ENCODE assay signal across 9 cellular contexts in genomic region chr16:4263504-4264436, GRCh38. TPM values are rescaled to one million over a fixed set of nuclear protein-coding genes. Genes with fewer than 3 reads are reported as not detected.
A peak's percentile ranks its signal among the peaks of the same experiment; 100 is the strongest.
DNase-seq lines count a peak whose midpoint lies in the region; ATAC-seq, FAIRE-seq and TF ChIP-seq lines count a peak whose summit lies in the region.
"Had no signal": no experiment of that assay in that cellular context is flagged by ENCODE, and none has a peak within 500 bp of the region (broad histone marks: within the 10 kb centered on the region; RNA-seq: fewer than 3 reads in every experiment).

No MANE protein-coding gene starts in this region.

- H3K27ac Mint-ChIP-seq in CD8-positive, alpha-beta T cell, result no peak overlapping the region
- H3K27ac Mint-ChIP-seq in activated CD4-positive, alpha-beta T cell treated with anti-CD3 and anti-CD28 coated beads, Interleukin-2, amount 10 ng/mL, durations not matched to agents 24 days and 14 days, result no peak overlapping the region
- H3K27ac Mint-ChIP-seq in MCF 10A (ENCODE audit: low read depth, unreplicated experiment), result no peak overlapping the region

- peaks cover 44% of the 10 kb centered on the region for H3K36me3 Mint-ChIP-seq in CD8-positive, alpha-beta T cell
- H3K36me3 Mint-ChIP-seq in activated CD4-positive, alpha-beta T cell treated with anti-CD3 and anti-CD28 coated beads, Interleukin-2, amount 10 ng/mL, durations not matched to agents 24 days and 14 days (ENCODE audit: low read depth), result peaks cover 32% of the 10 kb centered on the region
- peaks cover 51% of the 10 kb centered on the region for H3K36me3 Mint-ChIP-seq in MCF 10A (ENCODE audit: insufficient read depth, unreplicated experiment)

- BruUV-seq in MCF 10A (replicated peaks; lab: Mats Ljungman, UMichigan), result no TSS peak

- DNase-seq in GM12892 (ENCODE audit: insufficient read length) (no peak), germinal center (ENCODE audit: low spot score) (peak; percentile 33), NCI-H524 treated with DMSO at 0.1 percent for 48 hours (lab: John Stamatoyannopoulos, UW) (no peak), MCF 10A (ENCODE audit: unreplicated experiment) (no peak)
- no peak for DNase-seq in CD8-positive, alpha-beta T cell
- no peak for DNase-seq in activated CD4-positive, alpha-beta T cell treated with anti-CD3 and anti-CD28 coated beads, Interleukin-2, amount 10 ng/mL, durations not matched to agents 24 days and 14 days

- POLR2A ChIA-PET in CD8-positive, alpha-beta T cell (lab: Charles Lee), result interaction anchor here (1.4 kb wide), 1 partner anchor 8 kb away, joined by 5 read pairs; no protein-coding TSS in a partner anchor
- POLR2A ChIA-PET in MCF 10A (lab: Yijun Ruan, JAX), result no interaction called here

- intact Hi-C loops in CD8-positive, alpha-beta T cell (cut with DNase I, micrococcal nuclease), result no loop called here
- intact Hi-C loops in activated CD4-positive, alpha-beta T cell treated with anti-CD3 and anti-CD28 coated beads, Interleukin-2, amount 10 ng/mL, durations not matched to agents 24 days and 14 days (cut with micrococcal nuclease), result no loop called here
- intact Hi-C loops in MCF 10A (cut with micrococcal nuclease), result loop anchor here (2.0 kb wide), 1 partner anchor 67 kb away; no protein-coding TSS in a partner anchor

- H3K4me1 Mint-ChIP-seq in CD8-positive, alpha-beta T cell (ENCODE audit: low read depth), result peaks cover 18% of the 10 kb centered on the region
- peaks cover 4% of the 10 kb centered on the region for H3K4me1 Mint-ChIP-seq in activated CD4-positive, alpha-beta T cell treated with anti-CD3 and anti-CD28 coated beads, Interleukin-2, amount 10 ng/mL, durations not matched to agents 24 days and 14 days
- H3K4me1 Mint-ChIP-seq in MCF 10A (ENCODE audit: insufficient read depth, unreplicated experiment), result peaks cover 5% of the 10 kb centered on the region

- no peak for TF ChIP-seq CTCF in CD8-positive, alpha-beta T cell (IDR thresholded peaks at IDR 0.05)
- no peak for TF ChIP-seq CTCF in MCF 10A (IDR thresholded peaks at IDR 0.05; ENCODE audit: unreplicated experiment)

- CTCF ChIA-PET in CD8-positive, alpha-beta T cell (lab: Charles Lee), result interaction anchor here (1.0 to 4.9 kb wide), 3 partner anchors 10 kb away, joined by 3 to 35 read pairs (median 4); no protein-coding TSS in a partner anchor
- CTCF ChIA-PET in MCF 10A (lab: Yijun Ruan, JAX), result interaction anchor here (0.6 to 1.6 kb wide), 3 partner anchors 10 to 245 kb away, joined by 3 to 7 read pairs (median 6); no protein-coding TSS in a partner anchor

- H3K9me3 ChIP-seq in skeletal muscle tissue (ENCODE audit: control insufficient read depth in 3 of 3, low read length in 3 of 3), result no peaks in the 10 kb centered on the region
- no peaks in the 10 kb centered on the region for H3K9me3 ChIP-seq in CD8-positive, alpha-beta T cell (ENCODE audit: low read length)

- H3K9me3 Mint-ChIP-seq in CD8-positive, alpha-beta T cell, result no peaks in the 10 kb centered on the region
- H3K9me3 Mint-ChIP-seq in activated CD4-positive, alpha-beta T cell treated with anti-CD3 and anti-CD28 coated beads, Interleukin-2, amount 10 ng/mL, durations not matched to agents 24 days and 14 days, result no peaks in the 10 kb centered on the region
- H3K9me3 Mint-ChIP-seq in MCF 10A (ENCODE audit: unreplicated experiment), result no peaks in the 10 kb centered on the region

- no peak overlapping the region for H3K27ac ChIP-seq in skeletal muscle tissue (ENCODE audit: low read depth, low read length)
- H3K27ac ChIP-seq in CD8-positive, alpha-beta T cell (ENCODE audit: low read depth, low read length), result no peak overlapping the region

- H3K9ac ChIP-seq in skeletal muscle tissue (ENCODE audit: low read depth in 1 of 3, low read length in 3 of 3), result peak overlapping the region in 2 of 3 donors; percentile 25 to 43

- H3K27me3 Mint-ChIP-seq in CD8-positive, alpha-beta T cell (ENCODE audit: low read depth), result no peaks in the 10 kb centered on the region
- no peaks in the 10 kb centered on the region for H3K27me3 Mint-ChIP-seq in activated CD4-positive, alpha-beta T cell treated with anti-CD3 and anti-CD28 coated beads, Interleukin-2, amount 10 ng/mL, durations not matched to agents 24 days and 14 days
- no peaks in the 10 kb centered on the region for H3K27me3 Mint-ChIP-seq in MCF 10A (ENCODE audit: insufficient read depth, unreplicated experiment)

- H3K36me3 ChIP-seq in skeletal muscle tissue (ENCODE audit: control insufficient read depth in 3 of 3, insufficient read depth in 3 of 3, low read length in 3 of 3), result peaks cover 12 to 22% (median 13%) of the 10 kb centered on the region in 3 donors
- peaks cover 9% of the 10 kb centered on the region for H3K36me3 ChIP-seq in CD8-positive, alpha-beta T cell (ENCODE audit: insufficient read depth, low read length)

- peak; percentile 95 for ATAC-seq in SK-N-SH treated with all-trans-retinoic acid at 6 μM for 48 hours
- ATAC-seq in CD8-positive, alpha-beta T cell, result no peak

- no peak for FAIRE-seq in GM12892 (lab: Jason Lieb, UNC)

- H3K4me1 ChIP-seq in skeletal muscle tissue (ENCODE audit: control insufficient read depth in 3 of 3, insufficient read depth in 3 of 3, low read length in 3 of 3), result peaks cover 9 to 23% (median 11%) of the 10 kb centered on the region in 3 donors
- H3K4me1 ChIP-seq in CD8-positive, alpha-beta T cell (ENCODE audit: insufficient read depth, low read length), result no peaks in the 10 kb centered on the region

- H3K4me3 ChIP-seq in skeletal muscle tissue (ENCODE audit: low read length in 3 of 3), result no peak overlapping the region
- H3K4me3 ChIP-seq in CD8-positive, alpha-beta T cell (ENCODE audit: low read depth, low read length), result no peak overlapping the region

- no peak overlapping the region for H3K4me3 Mint-ChIP-seq in CD8-positive, alpha-beta T cell
- H3K4me3 Mint-ChIP-seq in activated CD4-positive, alpha-beta T cell treated with anti-CD3 and anti-CD28 coated beads, Interleukin-2, amount 10 ng/mL, durations not matched to agents 24 days and 14 days, result no peak overlapping the region
- no peak overlapping the region for H3K4me3 Mint-ChIP-seq in MCF 10A (ENCODE audit: unreplicated experiment)

- H3K27me3 ChIP-seq in skeletal muscle tissue (ENCODE audit: control insufficient read depth in 3 of 3, insufficient read depth in 3 of 3, low read length in 3 of 3), result no peaks in the 10 kb centered on the region
- no peaks in the 10 kb centered on the region for H3K27me3 ChIP-seq in CD8-positive, alpha-beta T cell (ENCODE audit: insufficient read depth, low read length)

- TF ChIP-seq POLR2A in GM12892 (IDR thresholded peaks at IDR 0.05; ENCODE audit: low read depth, low read length), result 0 out of 2 replicates have a peak, but pooled peaks have one; percentile 33

TF ChIP-seq in SK-N-SH treated with all-trans-retinoic acid at 6 μM for 48 hours, 23 proteins besides CTCF, POLR2A, EP300 and RAD21:
- TF ChIP-seq ZNF565 (CRISPR knock-in tag; conservative IDR thresholded peaks at IDR 0.05; ENCODE audit: low read depth), result no peak
- TF ChIP-seq TCF4 (CRISPR knock-in tag; IDR thresholded peaks at IDR 0.05; ENCODE audit: borderline replicate concordance), result peak; percentile 79

RNA-seq across cellular contexts. Expression of gene TFAP4, which starts 9.1 kb away (rescaled TPM):
- 12.6 TPM for polyA plus RNA-seq in GM12892 (2012; ENCODE audit: missing spikeins)
- 5.2 TPM for total RNA-seq in skeletal muscle tissue
- total RNA-seq in CD8-positive, alpha-beta T cell, result 1 to 10 TPM; 8.5 to 9.8 TPM
- 46.1 and 53.4 TPM in 2 replicates for total RNA-seq in activated CD4-positive, alpha-beta T cell treated with anti-CD3 and anti-CD28 coated beads, Interleukin-2, amount 10 ng/mL, durations not matched to agents 24 days and 14 days
- 15.5 and 23.9 TPM in 2 replicates for total RNA-seq in MCF 10A (2022)

RNA-seq across cellular contexts. Expression of gene SRL, which starts 21.9 kb away (rescaled TPM):
- not detected for polyA plus RNA-seq in GM12892 (2012; ENCODE audit: missing spikeins)
- total RNA-seq in skeletal muscle tissue (230 TPM), MCF 10A (2022) (not detected in 2 replicates)
- not detected for total RNA-seq in CD8-positive, alpha-beta T cell
- total RNA-seq in activated CD4-positive, alpha-beta T cell treated with anti-CD3 and anti-CD28 coated beads, Interleukin-2, amount 10 ng/mL, durations not matched to agents 24 days and 14 days, result not detected in 2 replicates
- total RNA-seq: activated CD8-positive, alpha-beta memory T cell treated with anti-CD3 and anti-CD28 coated beads for 36 hours had no signal

RNA-seq across cellular contexts. Expression of gene GLIS2, which starts 52.1 kb away (rescaled TPM):
- 0.42 TPM for polyA plus RNA-seq in GM12892 (2012; ENCODE audit: missing spikeins)
- 4.2 TPM for total RNA-seq in skeletal muscle tissue
- total RNA-seq in CD8-positive, alpha-beta T cell, result not detected
- 1.0 and 1.4 TPM in 2 replicates for total RNA-seq in activated CD4-positive, alpha-beta T cell treated with anti-CD3 and anti-CD28 coated beads, Interleukin-2, amount 10 ng/mL, durations not matched to agents 24 days and 14 days
- 14.7 and 15.8 TPM in 2 replicates for total RNA-seq in MCF 10A (2022)

Comparison
In these comparisons a context has a peak if more than half of its experiments do, and no peak if none do; other contexts are left out.
1. RNA of gene SRL, which starts 21.9 kb away (total RNA-seq): 230 TPM in skeletal muscle tissue (single experiment); not detected in CD8-positive, alpha-beta T cell, not detected in activated CD4-positive, alpha-beta T cell treated with anti-CD3 and anti-CD28 coated beads, Interleukin-2, amount 10 ng/mL, durations not matched to agents 24 days and 14 days and not detected in MCF 10A; every median in the first group is over 100 times any median in the second.